ENCODE assay signal across 13 cellular contexts in the genomic region with DNA sequence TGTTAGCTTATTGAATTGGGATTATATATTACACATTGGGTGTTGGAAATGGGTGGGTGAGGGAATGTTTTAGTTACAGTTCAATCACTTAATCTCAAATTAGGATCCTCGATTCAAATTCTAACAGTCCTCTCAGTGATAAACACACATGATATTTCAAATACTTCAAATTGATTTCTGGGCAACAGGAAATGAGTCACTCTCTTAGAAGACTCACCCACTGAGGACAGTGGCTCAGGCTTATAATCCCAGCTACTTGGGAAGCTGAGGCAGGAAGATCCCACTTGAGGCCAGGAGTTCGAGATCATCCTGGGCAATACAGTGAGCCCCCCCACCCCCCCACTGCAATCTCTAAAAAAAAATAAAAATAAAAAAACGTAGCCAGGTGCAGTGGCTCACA.
DNase-seq lines count a peak whose midpoint lies in the region; TF ChIP-seq lines count a peak whose summit lies in the region.
"Had no signal": no experiment of that assay in that cellular context is flagged by ENCODE, and none has a peak within 500 bp of the region (broad histone marks: within the 10 kb centered on the region; RNA-seq: fewer than 3 reads in every experiment).

No MANE protein-coding gene starts in this region.

- DNase-seq in EL (peak; percentile 40), HT1080 (ENCODE audit: low read depth) (peak; percentile 39), choroid plexus epithelial cell (ENCODE audit: low read depth) (peak; percentile 37), iris pigment epithelial cell (ENCODE audit: low read depth) (peak; percentile 50), NCI-H446 (lab: John Stamatoyannopoulos, UW) (no peak), NCI-H526 treated with DMSO at 0.1 percent for 48 hours (lab: John Stamatoyannopoulos, UW) (no peak)
- DNase-seq in stimulated activated CD4-positive, alpha-beta T cell treated with anti-CD3 and anti-CD28 coated beads, Interleukin-2, amount 100 ng/mL, for 24 hours = no peak
- DNase-seq: CD8-positive, alpha-beta memory T cell; NCI-H1048; NCI-H146; NCI-H2081 treated with DMSO at 0.1 percent for 48 hours; NCI-H524 treated with DMSO at 0.1 percent for 48 hours had no signal

- no peak overlapping the region for H3K4me3 ChIP-seq in choroid plexus epithelial cell (ENCODE audit: low read depth, low read length)
- H3K4me3 ChIP-seq: HAP-1 had no signal

- no peak for TF ChIP-seq CTCF in choroid plexus epithelial cell (conservative IDR thresholded peaks at IDR 0.05; ENCODE audit: low read depth, low read length)

Comparison
In these comparisons a context has a peak if more than half of its experiments do, and no peak if none do; other contexts are left out.
1. DNase-seq: peak in EL (single experiment), HT1080 (single experiment), choroid plexus epithelial cell (single experiment) and iris pigment epithelial cell (single experiment); none in NCI-H446 (0 of 2), NCI-H526 treated with DMSO at 0.1 percent for 48 hours (single experiment) and stimulated activated CD4-positive, alpha-beta T cell treated with anti-CD3 and anti-CD28 coated beads, Interleukin-2, amount 100 ng/mL, for 24 hours (0 of 2).